In the genomic region with DNA sequence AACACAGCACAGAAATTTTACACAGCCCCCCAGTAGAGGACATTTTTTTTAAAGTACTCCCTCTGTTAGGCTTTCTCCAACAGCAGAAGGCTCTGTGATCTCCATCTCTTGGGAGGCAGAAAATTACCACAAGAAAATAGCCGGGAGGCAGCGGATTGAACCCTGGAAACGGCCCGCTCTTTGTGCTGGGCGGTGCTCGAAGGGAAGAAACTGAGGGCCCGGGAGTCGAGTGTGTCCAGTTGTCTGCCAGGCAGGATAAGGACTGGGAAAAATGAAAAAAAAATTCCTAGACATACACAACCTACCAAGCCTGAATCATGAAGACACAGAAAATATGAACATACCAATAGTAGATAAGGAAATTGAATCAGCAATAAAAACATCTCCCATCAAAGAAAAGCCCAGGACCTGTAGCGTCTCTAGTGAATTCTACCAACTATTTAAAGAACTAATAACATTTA, we compare ENCODE assay signal across 1 cellular context.
TF ChIP-seq lines count a peak whose summit lies in the region.

No MANE protein-coding gene starts in this region.

TF ChIP-seq in HepG2, 621 proteins besides CTCF, POLR2A, EP300 and RAD21:
- TF ChIP-seq GABPA (IDR thresholded peaks at IDR 0.05; ENCODE audit: low read depth, low read length) (no peak), GABPA (CRISPR knock-in tag; IDR thresholded peaks at IDR 0.05; ENCODE audit: low read depth) (no peak), ZFP36L2 (CRISPR knock-in tag; IDR thresholded peaks at IDR 0.05) (no peak), ZNF121 (CRISPR knock-in tag; IDR thresholded peaks at IDR 0.05) (0 out of 2 replicates have a peak, but pooled peaks have one; percentile 6), PRDM4 (CRISPR knock-in tag; IDR thresholded peaks at IDR 0.05; ENCODE audit: borderline replicate concordance) (no peak), KLF16 (CRISPR knock-in tag; IDR thresholded peaks at IDR 0.05) (0 out of 4 replicates have a peak, but pooled peaks of 1 of the 2 experiments have one; percentile 7), HOXA7 (CRISPR knock-in tag; IDR thresholded peaks at IDR 0.05) (no peak), SNAI1 (CRISPR knock-in tag; IDR thresholded peaks at IDR 0.05; ENCODE audit: borderline replicate concordance) (0 out of 2 replicates have a peak, but pooled peaks have one; percentile 42), ASH2L (IDR thresholded peaks at IDR 0.05; ENCODE audit: insufficient read length, low read depth, low read length) (peak; percentile 11), PHF5A (CRISPR knock-in tag; IDR thresholded peaks at IDR 0.05; ENCODE audit: low read depth, unreplicated experiment) (no peak), DMAP1 (CRISPR knock-in tag; IDR thresholded peaks at IDR 0.05) (0 out of 2 replicates have a peak, but pooled peaks have one; percentile 16), ZNF639 (CRISPR knock-in tag; conservative IDR thresholded peaks at IDR 0.05) (0 out of 2 replicates have a peak, but pooled peaks have one; percentile 6), AHR (CRISPR knock-in tag; IDR thresholded peaks at IDR 0.05) (no peak), ZNF20 (CRISPR knock-in tag; IDR thresholded peaks at IDR 0.05) (0 out of 2 replicates have a peak, but pooled peaks have one; percentile 44), DRAP1 (CRISPR knock-in tag; IDR thresholded peaks at IDR 0.05) (0 out of 2 replicates have a peak, but pooled peaks have one; percentile 1), CREB3 (CRISPR knock-in tag; IDR thresholded peaks at IDR 0.05) (no peak)
TF ChIP-seq in HepG2: peak in this region for 8.
